ENCODE assay signal across 22 cellular contexts in genomic region chr3:102148598-102149302, GRCh38.
"Had no signal": no experiment of that assay in that cellular context is flagged by ENCODE, and none has a peak within 500 bp of the region (broad histone marks: within the 10 kb centered on the region; RNA-seq: fewer than 3 reads in every experiment).

No MANE protein-coding gene starts in this region.

- ATAC-seq: effector memory CD8-positive, alpha-beta T cell; heart right ventricle; left cardiac atrium; lower lobe of right lung had no signal

- H3K27me3 Mint-ChIP-seq: dendritic cell treated with granulocyte-macrophage colony-stimulating factor and Interleukin-4, amounts not matched to agents 40 ng/mL and 50 ng/mL, for 4 days; memory B cell; stimulated activated naive CD8-positive, alpha-beta T cell treated with anti-CD3 and anti-CD28 coated beads, Interleukin-15, Interleukin-2, amounts not matched to agents 100 ng/mL and 50 ng/mL, for 24 hours had no signal

- H3K27ac ChIP-seq: heart right ventricle, left ventricle myocardium inferior, lower lobe of right lung, neural progenitor cell, ovary, right atrium auricular region, sigmoid colon, skin epidermis, tibial artery, upper lobe of left lung, vagina had no signal

- H3K4me1 Mint-ChIP-seq: memory B cell, neural progenitor cell had no signal

- H3K27me3 ChIP-seq: heart right ventricle, neural progenitor cell, ovary, right atrium auricular region, sigmoid colon, tibial artery, upper lobe of left lung, vagina had no signal

- H3K4me3 ChIP-seq: heart right ventricle, left ventricle myocardium inferior, lower lobe of right lung, neural progenitor cell, ovary, right atrium auricular region, sigmoid colon, skin epidermis, tibial artery, upper lobe of left lung, vagina had no signal

- H3K36me3 Mint-ChIP-seq: neural progenitor cell had no signal

- H3K9me3 ChIP-seq: lower lobe of right lung, ovary, right atrium auricular region, tibial artery, vagina had no signal

- H3K4me3 Mint-ChIP-seq: dendritic cell treated with granulocyte-macrophage colony-stimulating factor and Interleukin-4, amounts not matched to agents 40 ng/mL and 50 ng/mL, for 4 days; effector memory CD8-positive, alpha-beta T cell; memory B cell; natural killer cell treated with Interleukin-12 subunit alpha and Interleukin-12 subunit beta and Interleukin-15 and Interleukin-18, amount 100 ng/mL, for 72 hours; neural progenitor cell; stimulated activated naive CD8-positive, alpha-beta T cell treated with anti-CD3 and anti-CD28 coated beads, Interleukin-15, Interleukin-2, amounts not matched to agents 100 ng/mL and 50 ng/mL, for 24 hours had no signal

- H3K27ac Mint-ChIP-seq: dendritic cell treated with granulocyte-macrophage colony-stimulating factor and Interleukin-4, amounts not matched to agents 40 ng/mL and 50 ng/mL, for 4 days; effector memory CD8-positive, alpha-beta T cell; memory B cell; natural killer cell treated with Interleukin-12 subunit alpha and Interleukin-12 subunit beta and Interleukin-15 and Interleukin-18, amount 100 ng/mL, for 72 hours; neural progenitor cell; stimulated activated naive CD8-positive, alpha-beta T cell treated with anti-CD3 and anti-CD28 coated beads, Interleukin-15, Interleukin-2, amounts not matched to agents 100 ng/mL and 50 ng/mL, for 24 hours had no signal

- DNase-seq: effector memory CD8-positive, alpha-beta T cell; erythroblast; heart right ventricle; hypothalamus; islet precursor cell; left cardiac atrium; left ventricle myocardium inferior; lower lobe of right lung; midbrain; nucleus accumbens; ovary; sigmoid colon; tibial artery; upper lobe of left lung had no signal

- H3K36me3 ChIP-seq: heart right ventricle, left ventricle myocardium inferior, lower lobe of right lung, neural progenitor cell, ovary, right atrium auricular region, sigmoid colon, tibial artery, upper lobe of left lung, vagina had no signal

- H3K4me1 ChIP-seq: heart right ventricle, left ventricle myocardium inferior, lower lobe of right lung, neural progenitor cell, right atrium auricular region, upper lobe of left lung, vagina had no signal
